In genomic region chr1:18667333-18667732, GRCh38 we compare ENCODE assay signal across 23 cellular contexts. TPM values are rescaled to one million over a fixed set of nuclear protein-coding genes. Genes with fewer than 3 reads are reported as not detected.
DNase-seq lines count a peak whose midpoint lies in the region; ATAC-seq, FAIRE-seq and TF ChIP-seq lines count a peak whose summit lies in the region.
"Had no signal": no experiment of that assay in that cellular context is flagged by ENCODE, and none has a peak within 500 bp of the region (broad histone marks: within the 10 kb centered on the region; RNA-seq: fewer than 3 reads in every experiment).

No MANE protein-coding gene starts in this region.

- no peak overlapping the region for H3K4me3 Mint-ChIP-seq in MCF 10A (ENCODE audit: unreplicated experiment)

- no peak for FAIRE-seq in GM12892 (lab: Jason Lieb, UNC)
- FAIRE-seq: A204.1, GM12891, H54 had no signal

- TF ChIP-seq POLR2A in breast epithelium (IDR thresholded peaks at IDR 0.05): no peak
- no peak for TF ChIP-seq POLR2A in esophagus squamous epithelium (IDR thresholded peaks at IDR 0.05)
- TF ChIP-seq POLR2A in GM12892 (IDR thresholded peaks at IDR 0.05; ENCODE audit: low read depth, low read length): no peak
- no peak for TF ChIP-seq POLR2A in prostate gland (IDR thresholded peaks at IDR 0.05)

- no peaks in the 10 kb centered on the region for H3K36me3 Mint-ChIP-seq in MCF 10A (ENCODE audit: insufficient read depth, unreplicated experiment)
- H3K36me3 Mint-ChIP-seq: CD8-positive, alpha-beta T cell had no signal

- H3K27me3 Mint-ChIP-seq in MCF 10A (ENCODE audit: insufficient read depth, unreplicated experiment): no peaks in the 10 kb centered on the region

- CTCF ChIA-PET in MCF 10A (lab: Yijun Ruan, JAX) (interaction anchor here (0.5 to 1.8 kb wide), 5 partner anchors 70 to 1529 kb away, joined by 3 to 6 read pairs (median 3); no protein-coding TSS in a partner anchor), RWPE1 (lab: Yijun Ruan, JAX) (interaction anchor here (0.7 to 2.3 kb wide), 2 partner anchors 14 to 153 kb away, joined by 3 to 12 read pairs; no protein-coding TSS in a partner anchor)

- H3K4me3 ChIP-seq in breast epithelium (no peak overlapping the region), esophagus squamous epithelium (no peak overlapping the region), prostate gland (no peak overlapping the region)
- H3K4me3 ChIP-seq: MG63 had no signal

- BruUV-seq in MCF 10A (replicated peaks; lab: Mats Ljungman, UMichigan): no TSS peak

- no peak for TF ChIP-seq CTCF in breast epithelium (IDR thresholded peaks at IDR 0.05)
- no peak for TF ChIP-seq CTCF in MCF 10A (IDR thresholded peaks at IDR 0.05; ENCODE audit: unreplicated experiment)
- no peak for TF ChIP-seq CTCF in RWPE1 (conservative IDR thresholded peaks at IDR 0.05; ENCODE audit: low read depth)
- TF ChIP-seq CTCF in esophagus squamous epithelium (IDR thresholded peaks at IDR 0.05): no peak
- no peak for TF ChIP-seq CTCF in prostate gland (IDR thresholded peaks at IDR 0.05)

- POLR2A ChIA-PET in MCF 10A (lab: Yijun Ruan, JAX): interaction anchor here (0.6 to 1.1 kb wide), 4 partner anchors 10 to 149 kb away, joined by 3 to 4 read pairs (median 3); no protein-coding TSS in a partner anchor
- POLR2A ChIA-PET in RWPE1 (lab: Yijun Ruan, JAX; ENCODE audit: low non-redundant PET): no interaction called here

- H3K27ac ChIP-seq in breast epithelium (peak overlapping the region; percentile 33 to 72), RWPE1 (peak overlapping the region; percentile 98), esophagus squamous epithelium (peak overlapping the region; percentile 20 to 76 (median 35)), prostate gland (no peak overlapping the region)

- H3K4me1 ChIP-seq in breast epithelium (no peaks in the 10 kb centered on the region), esophagus squamous epithelium (peaks cover 13 to 60% (median 29%) of the 10 kb centered on the region in 3 donors), prostate gland (replicated peaks) (peaks cover 11% of the 10 kb centered on the region)

- H3K4me1 Mint-ChIP-seq in MCF 10A (ENCODE audit: insufficient read depth, unreplicated experiment): peaks cover 37% of the 10 kb centered on the region

- WGBS in esophagus squamous epithelium, 2 donors: 72 to 85% methylated on average over 6 of the region's 6 CpGs
- WGBS in prostate gland: 78% methylated on average over 6 of the region's 6 CpGs

- no peak for ATAC-seq in HG03135 (IDR thresholded peaks at IDR 0.05; ENCODE audit: unreplicated experiment)
- ATAC-seq: CD8-positive, alpha-beta T cell; Panc1 had no signal

- DNase-seq in breast epithelium (ENCODE audit: low spot score in 2 of 2): no peak
- DNase-seq in MCF 10A (ENCODE audit: unreplicated experiment): no peak
- DNase-seq in RWPE1 (ENCODE audit: low spot score): no peak
- DNase-seq in esophagus squamous epithelium (lab: John Stamatoyannopoulos, UW): no peak
- DNase-seq in GM12892 (ENCODE audit: insufficient read length): no peak
- no peak for DNase-seq in prostate gland (ENCODE audit: low spot score)
- DNase-seq: C1 segment of cervical spinal cord; Caco-2; CD8-positive, alpha-beta T cell; DMS 273 treated with DMSO at 0.1 percent for 48 hours; GF-D8; KBM-7; MG63; NCI-H446 treated with DMSO at 0.1 percent for 48 hours; NCI-H526; SIG-M5 had no signal

- H3K36me3 ChIP-seq in breast epithelium (no peaks in the 10 kb centered on the region), esophagus squamous epithelium (no peaks in the 10 kb centered on the region), prostate gland (no peaks in the 10 kb centered on the region)
- H3K36me3 ChIP-seq: MG63 had no signal

- H3K27me3 ChIP-seq in breast epithelium (no peaks in the 10 kb centered on the region), esophagus squamous epithelium (peaks cover 0 to 46% (median 0%) of the 10 kb centered on the region in 4 donors), prostate gland (replicated peaks; ENCODE audit: insufficient read depth) (no peaks in the 10 kb centered on the region)
- H3K27me3 ChIP-seq: MG63 had no signal

- no peaks in the 10 kb centered on the region for H3K9me3 Mint-ChIP-seq in MCF 10A (ENCODE audit: unreplicated experiment)
- H3K9me3 Mint-ChIP-seq: CD8-positive, alpha-beta T cell had no signal

- H3K9me3 ChIP-seq in breast epithelium: no peaks in the 10 kb centered on the region
- H3K9me3 ChIP-seq in esophagus squamous epithelium: no peaks in the 10 kb centered on the region
- H3K9me3 ChIP-seq in prostate gland: no peaks in the 10 kb centered on the region
- H3K9me3 ChIP-seq: Caco-2, MG63 had no signal

- intact Hi-C loops in breast epithelium (cut with DNase I; ENCODE audit: low total_unique reads) (no loop called here), MCF 10A (cut with micrococcal nuclease) (no loop called here), esophagus squamous epithelium (cut with DNase I) (no loop called here), prostate gland (cut with DNase I) (no loop called here)

- H3K27ac Mint-ChIP-seq in MCF 10A (ENCODE audit: low read depth, unreplicated experiment): no peak overlapping the region

RNA-seq across cellular contexts. Expression of gene PAX7, which starts 36.7 kb away (rescaled TPM):
- total RNA-seq in breast epithelium (not detected), MCF 10A (2022) (not detected in 2 replicates), esophagus squamous epithelium (not detected), prostate gland (under 1 TPM in 1 of 2 donors, not detected in 1; 0.32 TPM)
- not detected for polyA plus RNA-seq in GM12892 (2012; ENCODE audit: missing spikeins)
- total RNA-seq: CD8-positive, alpha-beta T cell; HT1080; LHCN-M2 had no signal

Comparison
In these comparisons a context has a peak if more than half of its experiments do, and no peak if none do; other contexts are left out.
1. H3K27ac ChIP-seq: peak in breast epithelium (2 of 2), RWPE1 (single experiment) and esophagus squamous epithelium (4 of 4); none in prostate gland (0 of 2).